In the genomic region with DNA sequence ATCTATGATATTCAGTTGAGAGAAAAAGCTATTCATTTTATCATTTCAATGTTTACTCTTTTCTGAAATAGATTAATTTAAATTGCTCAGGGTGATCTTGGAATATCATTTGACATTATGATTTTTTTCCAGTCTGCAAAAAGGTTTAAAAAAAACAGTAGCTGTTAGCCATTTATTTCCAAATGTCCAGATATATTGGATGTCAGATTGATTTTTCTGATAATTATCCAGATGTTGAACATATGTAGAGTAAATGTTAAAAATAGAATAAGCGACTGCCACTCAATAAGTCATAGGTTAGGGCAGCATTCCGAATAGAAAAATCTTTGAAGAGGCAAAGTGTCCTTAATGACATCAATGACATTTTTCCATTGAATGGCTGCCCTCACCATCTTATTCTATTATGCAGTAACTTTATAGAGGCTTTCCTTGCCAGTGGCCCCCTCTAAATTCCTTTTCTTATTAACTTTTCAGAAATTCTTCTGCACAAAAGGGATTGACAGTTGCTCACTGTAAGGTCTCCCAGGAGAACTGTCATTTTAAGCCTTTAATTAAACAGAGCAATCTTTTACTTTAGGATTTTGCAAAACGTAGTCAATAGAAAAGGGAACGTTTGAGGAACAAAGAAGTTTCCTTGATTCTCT, we compare ENCODE assay signal across 16 cellular contexts.
DNase-seq lines count a peak whose midpoint lies in the region; ATAC-seq and TF ChIP-seq lines count a peak whose summit lies in the region.
"Had no signal": no experiment of that assay in that cellular context is flagged by ENCODE, and none has a peak within 500 bp of the region (broad histone marks: within the 10 kb centered on the region; RNA-seq: fewer than 3 reads in every experiment).

No MANE protein-coding gene starts in this region.

- H3K79me2 ChIP-seq in mammary epithelial cell (ENCODE audit: insufficient read depth, low read length), result no peaks in the 10 kb centered on the region
- H3K79me2 ChIP-seq in OCI-LY7 (ENCODE audit: insufficient read depth, low read depth, low read length), result no peaks in the 10 kb centered on the region

- H3K9me3 ChIP-seq in mammary epithelial cell (replicated peaks; ENCODE audit: insufficient read depth, low read length), result no peaks in the 10 kb centered on the region
- H3K9me3 ChIP-seq in mesenchymal stem cell (ENCODE audit: control insufficient read depth, low read length), result no peaks in the 10 kb centered on the region
- no peaks in the 10 kb centered on the region for H3K9me3 ChIP-seq in OCI-LY7 (ENCODE audit: low read length)
- H3K9me3 ChIP-seq: A549, BLaER1 had no signal

- TF ChIP-seq CTCF in mammary epithelial cell (conservative IDR thresholded peaks at IDR 0.05 in 1 of 2, IDR thresholded peaks at IDR 0.05 in 1 of 2; ENCODE audit: extremely low read depth in 1 of 2, insufficient read depth in 1 of 2, low read depth in 1 of 2, low read length in 2 of 2) (no peak), MCF 10A (IDR thresholded peaks at IDR 0.05; ENCODE audit: unreplicated experiment) (no peak), OCI-LY7 (conservative IDR thresholded peaks at IDR 0.05; ENCODE audit: low read length) (no peak), WTC11 (IDR thresholded peaks at IDR 0.05) (no peak)

- H3K27me3 ChIP-seq in mammary epithelial cell (ENCODE audit: insufficient read depth, low read length) (no peaks in the 10 kb centered on the region), mesenchymal stem cell (ENCODE audit: control insufficient read depth in 1 of 2, insufficient read depth in 1 of 2, low read length in 2 of 2) (no peaks in the 10 kb centered on the region)
- H3K27me3 ChIP-seq: BLaER1 had no signal

- no peaks in the 10 kb centered on the region for H3K79me1 ChIP-seq in mesenchymal stem cell (replicated peaks; ENCODE audit: low read length, poor library complexity, severe bottlenecking)

- H3K9ac ChIP-seq in mammary epithelial cell (ENCODE audit: insufficient read depth, low read length) (no peak overlapping the region), mesenchymal stem cell (ENCODE audit: low read length) (peak overlapping the region; percentile 59)
- H3K9ac ChIP-seq: BLaER1 had no signal

- no peak overlapping the region for H2AK5ac ChIP-seq in mesenchymal stem cell (ENCODE audit: low read length, severe bottlenecking)

- H3K27ac ChIP-seq in mammary epithelial cell (ENCODE audit: insufficient read depth, low read depth, low read length) (peak overlapping the region; percentile 88), mesenchymal stem cell (ENCODE audit: low read length, poor library complexity, severe bottlenecking) (no peak overlapping the region), OCI-LY7 (ENCODE audit: low read depth, low read length, poor library complexity, severe bottlenecking) (no peak overlapping the region)
- H3K27ac ChIP-seq: 22Rv1, BLaER1 had no signal

- no peak overlapping the region for H3K23ac ChIP-seq in mesenchymal stem cell (ENCODE audit: low read length in 2 of 2)

- 95% methylated on average over 4 of the region's 4 CpGs for WGBS in mammary epithelial cell (ENCODE audit: low coverage, missing lambda C conversion rate)
- WGBS in mesenchymal stem cell, result 92% methylated on average over 4 of the region's 4 CpGs

- intact Hi-C loops in mammary epithelial cell (cut with micrococcal nuclease) (no loop called here), MCF 10A (cut with micrococcal nuclease) (no loop called here), OCI-LY7 (cut with micrococcal nuclease; ENCODE audit: unreplicated experiment) (no loop called here)

- H3K27ac Mint-ChIP-seq in MCF 10A (ENCODE audit: low read depth, unreplicated experiment) (no peak overlapping the region), WTC11 (no peak overlapping the region)
- H3K27ac Mint-ChIP-seq: CD14-positive monocyte; CD4-positive, alpha-beta memory T cell; IgD-negative memory B cell had no signal

- H2AFZ ChIP-seq in mammary epithelial cell (ENCODE audit: low read depth, low read length), result no peak overlapping the region
- no peak overlapping the region for H2AFZ ChIP-seq in mesenchymal stem cell (ENCODE audit: low read depth, low read length)
- H2AFZ ChIP-seq in OCI-LY7 (ENCODE audit: low read length), result no peak overlapping the region

- no peak overlapping the region for H2BK120ac ChIP-seq in mesenchymal stem cell (ENCODE audit: low read depth, low read length)

- H3K9me3 Mint-ChIP-seq in MCF 10A (ENCODE audit: unreplicated experiment) (no peaks in the 10 kb centered on the region), WTC11 (peaks cover 8% of the 10 kb centered on the region)

- H3K18ac ChIP-seq in mesenchymal stem cell (ENCODE audit: low read depth in 1 of 2, low read length in 2 of 2), result no peak overlapping the region

- H3K4me2 ChIP-seq in mammary epithelial cell (ENCODE audit: insufficient read depth, low read depth, low read length) (no peak overlapping the region), mesenchymal stem cell (ENCODE audit: low read length, poor library complexity, severe bottlenecking) (no peak overlapping the region), OCI-LY7 (ENCODE audit: low read length) (no peak overlapping the region)
- H3K4me2 ChIP-seq: BLaER1 had no signal

- H2BK15ac ChIP-seq in mesenchymal stem cell (ENCODE audit: low read depth, poor library complexity, severe bottlenecking), result no peak overlapping the region

- H4K91ac ChIP-seq in mesenchymal stem cell (ENCODE audit: low read length), result no peak overlapping the region

- H2BK12ac ChIP-seq in mesenchymal stem cell (ENCODE audit: low read length in 2 of 2), result no peak overlapping the region

- CTCF ChIA-PET in mammary epithelial cell (lab: Charles Lee; ENCODE audit: low non-redundant PET), result no interaction called here
- CTCF ChIA-PET in MCF 10A (lab: Yijun Ruan, JAX), result no interaction called here
- CTCF ChIA-PET in OCI-LY7 (lab: Charles Lee; ENCODE audit: unreplicated experiment), result no interaction called here
- CTCF ChIA-PET in WTC11 (lab: Charles Lee), result no interaction called here

- H3K27me3 Mint-ChIP-seq in MCF 10A (ENCODE audit: insufficient read depth, unreplicated experiment), result no peaks in the 10 kb centered on the region
- H3K27me3 Mint-ChIP-seq in WTC11 (ENCODE audit: low read depth), result no peaks in the 10 kb centered on the region
- H3K27me3 Mint-ChIP-seq: CD4-positive, alpha-beta memory T cell had no signal

- no peak for DNase-seq in mammary epithelial cell
- DNase-seq in MCF 10A (ENCODE audit: unreplicated experiment), result no peak
- no peak for DNase-seq in mesenchymal stem cell
- no peak for DNase-seq in OCI-LY7 (ENCODE audit: low spot score)
- no peak for DNase-seq in WTC11 (ENCODE audit: low spot score)
- DNase-seq in amygdala (lab: John Stamatoyannopoulos, UW), result no peak
- no peak for DNase-seq in DMS53 (lab: John Stamatoyannopoulos, UW)
- DNase-seq: CD4-positive, alpha-beta memory T cell; DMS153; HCEC 1CT had no signal

- H3K4me3 ChIP-seq in mammary epithelial cell (replicated peaks in 1 of 3; ENCODE audit: insufficient read depth in 1 of 3, low read depth in 2 of 3, low read length in 3 of 3) (no peak overlapping the region), mesenchymal stem cell (ENCODE audit: insufficient read depth in 1 of 2, low read depth in 1 of 2, low read length in 2 of 2) (no peak overlapping the region), OCI-LY7 (ENCODE audit: low read depth, low read length, poor library complexity, severe bottlenecking) (no peak overlapping the region)
- H3K4me3 ChIP-seq: A549, BLaER1 had no signal

- dilution Hi-C loops in mammary epithelial cell (cut with HindIII; ENCODE audit: low sequenced_read_pairs), result no loop called here

- H3K9me2 ChIP-seq in OCI-LY7 (ENCODE audit: insufficient read depth, low read length), result no peaks in the 10 kb centered on the region

- H3K4me3 Mint-ChIP-seq in MCF 10A (ENCODE audit: unreplicated experiment), result no peak overlapping the region
- no peak overlapping the region for H3K4me3 Mint-ChIP-seq in WTC11
- H3K4me3 Mint-ChIP-seq: CD14-positive monocyte; CD4-positive, alpha-beta memory T cell; IgD-negative memory B cell had no signal

- H3K4me1 ChIP-seq in mammary epithelial cell (ENCODE audit: insufficient read depth, low read length), result peaks cover 11% of the 10 kb centered on the region
- peaks cover 4% of the 10 kb centered on the region for H3K4me1 ChIP-seq in mesenchymal stem cell (ENCODE audit: control insufficient read depth, insufficient read depth, low read depth, low read length)
- H3K4me1 ChIP-seq in OCI-LY7 (ENCODE audit: insufficient read depth, low read length, poor library complexity, severe bottlenecking), result no peaks in the 10 kb centered on the region
- H3K4me1 ChIP-seq: BLaER1 had no signal

- no peak overlapping the region for H3K4ac ChIP-seq in mesenchymal stem cell (ENCODE audit: low read depth in 1 of 2, low read length in 2 of 2)

- POLR2A ChIA-PET in MCF 10A (lab: Yijun Ruan, JAX) (no interaction called here), OCI-LY7 (lab: Charles Lee) (interaction anchor here (0.7 kb wide), 1 partner anchor 1195 kb away, joined by 3 read pairs; no protein-coding TSS in a partner anchor), WTC11 (lab: Charles Lee) (no interaction called here)

- H3K4me1 Mint-ChIP-seq in MCF 10A (ENCODE audit: insufficient read depth, unreplicated experiment), result peaks cover 12% of the 10 kb centered on the region
- 0 out of 2 replicates have a peak, but pooled peaks cover 2% of the 10 kb centered on the region for H3K4me1 Mint-ChIP-seq in WTC11
- H3K4me1 Mint-ChIP-seq: CD14-positive monocyte; CD4-positive, alpha-beta memory T cell; IgD-negative memory B cell had no signal

- no peak overlapping the region for H3K14ac ChIP-seq in mesenchymal stem cell (ENCODE audit: low read length in 2 of 2)

- no peak overlapping the region for H4K8ac ChIP-seq in mesenchymal stem cell (ENCODE audit: low read length)

- BruUV-seq in mammary epithelial cell (replicated peaks; lab: Mats Ljungman, UMichigan) (no TSS peak), MCF 10A (replicated peaks; lab: Mats Ljungman, UMichigan) (no TSS peak), OCI-LY7 (replicated peaks; lab: Mats Ljungman, UMichigan) (no TSS peak)

- no peaks in the 10 kb centered on the region for H4K20me1 ChIP-seq in mammary epithelial cell (ENCODE audit: insufficient read depth, low read length)
- no peaks in the 10 kb centered on the region for H4K20me1 ChIP-seq in OCI-LY7 (ENCODE audit: insufficient read depth, low read length)
- H4K20me1 ChIP-seq: BLaER1 had no signal

- no peak overlapping the region for H2BK5ac ChIP-seq in mesenchymal stem cell (ENCODE audit: low read depth, low read length, poor library complexity, severe bottlenecking)

- in situ Hi-C loops in mammary epithelial cell (cut with MboI; ENCODE audit: low sequenced_read_pairs in 2 of 2), result no loop called here

- H3K36me3 ChIP-seq in mammary epithelial cell (ENCODE audit: insufficient read depth, low read length) (no peaks in the 10 kb centered on the region), mesenchymal stem cell (ENCODE audit: control insufficient read depth in 1 of 2, insufficient read depth in 2 of 2, low read depth in 1 of 2, low read length in 2 of 2) (no peaks in the 10 kb centered on the region), OCI-LY7 (ENCODE audit: insufficient read depth, low read length) (no peaks in the 10 kb centered on the region)
- H3K36me3 ChIP-seq: BLaER1 had no signal

- ATAC-seq in SK-N-SH treated with all-trans-retinoic acid at 6 μM for 48 hours (no peak), WTC11 (no peak)

- H3K36me3 Mint-ChIP-seq in MCF 10A (ENCODE audit: insufficient read depth, unreplicated experiment) (peaks cover 4% of the 10 kb centered on the region), WTC11 (no peaks in the 10 kb centered on the region)
- H3K36me3 Mint-ChIP-seq: CD14-positive monocyte; CD4-positive, alpha-beta memory T cell; IgD-negative memory B cell had no signal
